In the genomic region with DNA sequence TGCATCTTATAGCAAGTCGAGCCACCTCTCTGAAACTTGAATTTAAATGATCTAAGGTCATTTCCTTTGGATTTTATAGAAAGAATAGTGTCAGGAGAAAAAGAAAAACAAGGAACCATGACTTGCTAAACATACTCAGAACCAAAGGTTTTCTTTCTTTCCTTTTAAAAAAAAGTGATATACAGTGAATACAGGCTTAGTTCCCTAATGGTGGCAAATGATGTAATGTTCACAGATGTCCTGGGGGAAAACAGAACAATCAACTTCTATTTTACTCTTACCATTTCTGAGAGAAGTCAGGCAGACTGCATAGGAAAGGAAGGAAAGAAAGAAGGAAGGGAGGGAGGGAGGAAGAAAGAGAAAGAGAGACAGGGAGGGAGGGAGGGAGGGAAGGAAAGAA, we compare ENCODE assay signal across 1 cellular context.
A peak's percentile ranks its signal among the peaks of the same experiment; 100 is the strongest.
TF ChIP-seq lines count a peak whose summit lies in the region.

No MANE protein-coding gene starts in this region.

TF ChIP-seq in GM12878, 131 proteins besides CTCF, POLR2A, EP300 and RAD21:
- TF ChIP-seq ATF7 (IDR thresholded peaks at IDR 0.05; ENCODE audit: low read depth) (0 out of 2 replicates have a peak, but pooled peaks have one; percentile 36), ZNF274 (IDR thresholded peaks at IDR 0.05; ENCODE audit: insufficient read depth, insufficient read length) (no peak)
TF ChIP-seq in GM12878: peak in this region for 1.
